Comparison of ENCODE assay signal across 20 cellular contexts in the genomic region with DNA sequence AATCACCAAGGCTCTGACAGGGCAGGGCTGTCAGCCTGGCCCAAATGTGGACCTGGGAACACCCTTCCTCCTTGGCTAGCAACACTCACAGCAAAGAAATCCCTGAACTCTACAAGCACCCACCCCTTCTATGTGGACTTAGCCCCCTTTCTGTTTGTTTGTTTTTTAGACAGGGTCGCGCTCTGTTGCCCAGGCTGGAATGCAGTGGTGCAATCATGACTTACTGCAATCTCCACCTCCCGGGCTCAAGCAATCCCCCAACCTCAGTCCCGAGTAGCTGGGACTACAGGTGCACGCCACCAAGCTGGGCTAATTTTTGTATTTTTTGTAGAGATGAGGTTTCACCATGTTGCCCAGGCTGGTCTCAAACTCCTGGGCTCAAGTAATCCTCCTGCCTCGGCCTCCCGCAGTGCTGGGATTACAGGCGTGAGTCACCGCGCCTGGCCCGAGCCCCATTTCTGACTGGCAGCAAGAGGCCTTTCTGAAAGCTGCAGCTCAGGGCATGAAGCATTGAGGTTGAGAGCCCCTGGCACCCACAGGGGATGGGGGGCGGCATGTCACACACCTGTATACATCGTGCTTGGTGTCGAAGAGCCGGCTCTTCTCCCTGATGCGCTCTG. TPM values are rescaled to one million over a fixed set of nuclear protein-coding genes. Genes with fewer than 3 reads are reported as not detected.
DNase-seq lines count a peak whose midpoint lies in the region; ATAC-seq and TF ChIP-seq lines count a peak whose summit lies in the region.
"Had no signal": no experiment of that assay in that cellular context is flagged by ENCODE, and none has a peak within 500 bp of the region (broad histone marks: within the 10 kb centered on the region; RNA-seq: fewer than 3 reads in every experiment).

No MANE protein-coding gene starts in this region.

- H3K27ac ChIP-seq in hepatocyte, result peak overlapping the region; percentile 72
- H3K27ac ChIP-seq: adrenal gland, SJCRH30, thoracic aorta had no signal

- no peak overlapping the region for H2AFZ ChIP-seq in hepatocyte

- no peaks in the 10 kb centered on the region for H3K9me2 ChIP-seq in hepatocyte (replicated peaks; ENCODE audit: insufficient read depth)

- ATAC-seq in HG02798 (IDR thresholded peaks at IDR 0.05; ENCODE audit: poor library complexity, unreplicated experiment), result no peak
- no peak for ATAC-seq in GM18502 (IDR thresholded peaks at IDR 0.05; ENCODE audit: poor library complexity, unreplicated experiment)

- no peaks in the 10 kb centered on the region for H3K9me3 ChIP-seq in hepatocyte (ENCODE audit: low read depth)
- H3K9me3 ChIP-seq: adrenal gland, SJCRH30, thoracic aorta had no signal

- TF ChIP-seq CTCF in hepatocyte (IDR thresholded peaks at IDR 0.05; ENCODE audit: poor library complexity), result no peak

- peak overlapping the region; percentile 50 for H3K4me2 ChIP-seq in hepatocyte

- H3K36me3 ChIP-seq in hepatocyte (replicated peaks; ENCODE audit: insufficient read depth, low read depth), result no peaks in the 10 kb centered on the region
- H3K36me3 ChIP-seq: adrenal gland, SJCRH30, thoracic aorta had no signal

- WGBS in hepatocyte (ENCODE audit: low lambda C conversion rate, missing lambda C conversion rate), result 83% methylated on average over 16 of the region's 16 CpGs

- H3K79me2 ChIP-seq in hepatocyte, result peaks cover 88% of the 10 kb centered on the region

- H3K4me3 ChIP-seq in hepatocyte, result no peak overlapping the region
- H3K4me3 ChIP-seq: adrenal gland, lung, SJCRH30, thoracic aorta had no signal

- H4K20me1 ChIP-seq in hepatocyte (ENCODE audit: insufficient read depth, poor library complexity, severe bottlenecking), result peaks cover 52% of the 10 kb centered on the region

- no peaks in the 10 kb centered on the region for H3K27me3 ChIP-seq in hepatocyte
- H3K27me3 ChIP-seq: adrenal gland had no signal

- H3K4me1 ChIP-seq in hepatocyte (ENCODE audit: insufficient read depth), result peaks cover 32% of the 10 kb centered on the region
- H3K4me1 ChIP-seq: adrenal gland had no signal

- DNase-seq in Daoy (ENCODE audit: low read depth) (peak; percentile 90), RKO (ENCODE audit: low spot score) (peak; percentile 8), hepatocyte (ENCODE audit: low spot score) (no peak), renal cortical epithelial cell (ENCODE audit: low read depth) (peak; percentile 88), DMS 273 (lab: John Stamatoyannopoulos, UW; ENCODE audit: unreplicated experiment) (no peak), NCI-H1048 (lab: John Stamatoyannopoulos, UW) (no peak)
- DNase-seq: activated CD4-positive, CD25-positive, alpha-beta regulatory T cell; adrenal gland; caudate nucleus; effector CD4-positive, alpha-beta T cell; naive B cell; NCI-H1694; SJCRH30; T-helper 2 cell had no signal

RNA-seq across cellular contexts. Expression of a gene that starts 16.2 kb away (rescaled TPM):
- total RNA-seq in Daoy (2014; rRNA removed; shearing (Covaris generic)), result 33.6 and 39.5 TPM in 2 replicates
- 19.7 and 32.8 TPM in 2 replicates for total RNA-seq in hepatocyte
- polyA plus RNA-seq in hepatocyte, result 28.1 and 31.0 TPM in 2 replicates
- total RNA-seq in renal cortical epithelial cell, result 30.6 and 65.1 TPM in 2 replicates
- total RNA-seq: activated T-helper 1 cell treated with anti-CD3 and anti-CD28 coated beads, Interleukin-12 subunit alpha, Interleukin-12 subunit beta, Interleukin-2, Interleukin-4 antibody, amounts not matched to agents 30 ng/mL and 10 ng/mL and 1 ng/mL, durations not matched to agents 14 hours and 24 hours and 36 hours; fibroblast of villous mesenchyme; SJCRH30 had no signal

Comparison
In these comparisons a context has a peak if more than half of its experiments do, and no peak if none do; other contexts are left out.
1. DNase-seq: peak in Daoy (single experiment), RKO (single experiment) and renal cortical epithelial cell (single experiment); none in hepatocyte (single experiment), DMS 273 (single experiment) and NCI-H1048 (single experiment).